8 cellular contexts compared by ENCODE assay signal in genomic region chrX:51395807-51396728, GRCh38.
DNase-seq lines count a peak whose midpoint lies in the region; ATAC-seq and TF ChIP-seq lines count a peak whose summit lies in the region.

No MANE protein-coding gene starts in this region.

- peaks cover 0 to 7% (median 0%) of the 10 kb centered on the region in 12 donors for H3K9me3 ChIP-seq in heart left ventricle
- H3K9me3 ChIP-seq in skeletal muscle tissue (ENCODE audit: control insufficient read depth in 3 of 3, low read length in 3 of 3), result no peaks in the 10 kb centered on the region

- H3K4me3 ChIP-seq in heart left ventricle, result peak overlapping the region in 11 of 12 donors; percentile 19 to 57 (median 50)
- H3K4me3 ChIP-seq in skeletal muscle tissue (ENCODE audit: low read length in 3 of 3), result peak overlapping the region; percentile 20 to 44 (median 41)

- H3K27me3 ChIP-seq in heart left ventricle (peaks cover 0 to 21% (median 0%) of the 10 kb centered on the region in 9 donors), skeletal muscle tissue (ENCODE audit: control insufficient read depth in 3 of 3, insufficient read depth in 3 of 3, low read length in 3 of 3) (peaks cover 0 to 14% (median 3%) of the 10 kb centered on the region in 3 donors)

- TF ChIP-seq POLR2A in heart left ventricle (IDR thresholded peaks at IDR 0.05), result no peak

- 3 to 46% (median 20%) methylated on average over 28 to 50 of the region's 50 CpGs for WGBS in heart left ventricle, 4 donors

- DNase-seq in Ammon's horn (ENCODE audit: low spot score) (peak; percentile 13), NCI-H1417 treated with DMSO at 0.1 percent for 48 hours (lab: John Stamatoyannopoulos, UW) (peak; percentile 26), heart left ventricle (peak in 3 of 5 donors; percentile 13 to 30 (median 24)), NCI-H345 (lab: John Stamatoyannopoulos, UW) (no peak), SKM-1 (lab: John Stamatoyannopoulos, UW; ENCODE audit: unreplicated experiment) (no peak), HUDEP-2 (lab: John Stamatoyannopoulos, UW; ENCODE audit: unreplicated experiment in 76 of 76) (no peak)
- DNase-seq in activated effector memory CD4-positive, alpha-beta T cell treated with Interleukin-2 at 50 U/mL for 16 hours, result peak; percentile 42

- peak in 3 of 4 donors; percentile 38 to 39 (median 39) for ATAC-seq in heart left ventricle

- H3K9ac ChIP-seq in skeletal muscle tissue (ENCODE audit: low read depth in 1 of 3, low read length in 3 of 3), result peak overlapping the region in 2 of 3 donors; percentile 16 to 17

- no peaks in the 10 kb centered on the region for H3K36me3 ChIP-seq in heart left ventricle
- H3K36me3 ChIP-seq in skeletal muscle tissue (ENCODE audit: control insufficient read depth in 3 of 3, insufficient read depth in 3 of 3, low read length in 3 of 3), result no peaks in the 10 kb centered on the region

- intact Hi-C loops in heart left ventricle (cut with DNase I), result no loop called here

- H3K27ac ChIP-seq in heart left ventricle, result no peak overlapping the region
- no peak overlapping the region for H3K27ac ChIP-seq in skeletal muscle tissue (ENCODE audit: low read depth, low read length)

- peak in 5 of 12 donors; percentile 12 to 36 (median 27) for TF ChIP-seq CTCF in heart left ventricle (IDR thresholded peaks at IDR 0.05)

- H3K4me1 ChIP-seq in heart left ventricle, result no peaks in the 10 kb centered on the region
- peaks cover 0 to 5% (median 0%) of the 10 kb centered on the region in 3 donors for H3K4me1 ChIP-seq in skeletal muscle tissue (ENCODE audit: control insufficient read depth in 3 of 3, insufficient read depth in 3 of 3, low read length in 3 of 3)

Comparison
In these comparisons a context has a peak if more than half of its experiments do, and no peak if none do; other contexts are left out.
1. DNase-seq: peak in Ammon's horn (single experiment), NCI-H1417 treated with DMSO at 0.1 percent for 48 hours (single experiment), activated effector memory CD4-positive, alpha-beta T cell treated with Interleukin-2 at 50 U/mL for 16 hours (single experiment) and heart left ventricle (3 of 5); none in NCI-H345 (single experiment), SKM-1 (single experiment) and HUDEP-2 (0 of 76).